ENCODE assay signal across 8 cellular contexts in genomic region chr19:48290923-48291700, GRCh38. TPM values are rescaled to one million over a fixed set of nuclear protein-coding genes. Genes with fewer than 3 reads are reported as not detected.
A peak's percentile ranks its signal among the peaks of the same experiment; 100 is the strongest.
DNase-seq lines count a peak whose midpoint lies in the region; ATAC-seq and TF ChIP-seq lines count a peak whose summit lies in the region.

No MANE protein-coding gene starts in this region.

- CTCF ChIA-PET in HEK293T (lab: Yijun Ruan, JAX): interaction anchor here (0.6 to 1.8 kb wide), 5 partner anchors 14 to 801 kb away, joined by 3 to 10 read pairs (median 4); partner anchors contain the start of gene ZNF114

- DNase-seq in BE2C: peak; percentile 77
- DNase-seq in HEK293T (ENCODE audit: extremely low spot score): peak; percentile 85
- DNase-seq in NOMO-1 treated with DMSO at 0.1 percent for 48 hours (lab: John Stamatoyannopoulos, UW; ENCODE audit: unreplicated experiment): peak; percentile 31
- peak; percentile 42 for DNase-seq in activated T-cell treated with anti-CD3 and anti-CD28 coated beads for 24 hours (ENCODE audit: low read depth)
- peak; percentile 73 for DNase-seq in epithelial cell of esophagus (ENCODE audit: low read depth)
- peak; percentile 75 for DNase-seq in midbrain (lab: John Stamatoyannopoulos, UW)
- DNase-seq in stimulated activated CD8-positive, alpha-beta memory T cell treated with anti-CD3 and anti-CD28 coated beads, Interleukin-2, amount 100 ng/mL, for 48 hours (ENCODE audit: low read depth in 2 of 2): peak; percentile 40 to 48

- H3K36me3 ChIP-seq in BE2C: peaks cover 11% of the 10 kb centered on the region

- TF ChIP-seq CTCF in BE2C (IDR thresholded peaks at IDR 0.05; ENCODE audit: low read depth, low read length) (peak; percentile 94), epithelial cell of esophagus (IDR thresholded peaks at IDR 0.05; ENCODE audit: insufficient read depth, low read depth, low read length, missing control alignments) (peak; percentile 97)

- no peaks in the 10 kb centered on the region for H3K9me3 ChIP-seq in BE2C

- H3K4me1 ChIP-seq in BE2C: no peaks in the 10 kb centered on the region

- POLR2A ChIA-PET in HEK293T (lab: Yijun Ruan, JAX): interaction anchor here (0.6 to 1.4 kb wide), 3 partner anchors 18 to 24 kb away, joined by 3 to 4 read pairs (median 3); no protein-coding TSS in a partner anchor

- no peaks in the 10 kb centered on the region for H3K27me3 ChIP-seq in BE2C

- no peak for ATAC-seq in GM18907 (IDR thresholded peaks at IDR 0.05; ENCODE audit: unreplicated experiment)

- H3K4me3 ChIP-seq in BE2C (ENCODE audit: low read depth, low read length) (peak overlapping the region; percentile 68), epithelial cell of esophagus (ENCODE audit: low read length) (peak overlapping the region; percentile 45)

TF ChIP-seq in HEK293T, 16 proteins besides CTCF, POLR2A, EP300 and RAD21:
- no peak for TF ChIP-seq SUZ12 (IDR thresholded peaks at IDR 0.05)
- no peak for TF ChIP-seq SP1 (IDR thresholded peaks at IDR 0.05)
- no peak for TF ChIP-seq PKNOX1 (IDR thresholded peaks at IDR 0.05)
- peak; percentile 68 for TF ChIP-seq L3MBTL2 (conservative IDR thresholded peaks at IDR 0.05)
- TF ChIP-seq TARDBP (IDR thresholded peaks at IDR 0.05): no peak

RNA-seq across cellular contexts. Expression of gene ZNF114, which starts 21.2 kb away (rescaled TPM):
- 2.5 TPM for polyA plus RNA-seq in BE2C (2012; ENCODE audit: insufficient read depth, insufficient read length, low read depth)

RNA-seq across cellular contexts. Expression of gene EMP3, which starts 34.2 kb away (rescaled TPM):
- polyA plus RNA-seq in BE2C (2012; ENCODE audit: insufficient read depth, insufficient read length, low read depth): 32.6 TPM

RNA-seq across cellular contexts. Expression of gene CARD8, which starts 35.4 kb away (rescaled TPM):
- 3.1 TPM for polyA plus RNA-seq in BE2C (2012; ENCODE audit: insufficient read depth, insufficient read length, low read depth)

Comparison
In these comparisons a context has a peak if more than half of its experiments do, and no peak if none do; other contexts are left out.
1. DNase-seq: peak in every context shown above with its lines; median percentile 85 in HEK293T; 77 in BE2C; 75 in midbrain; 73 in epithelial cell of esophagus; 44 in stimulated activated CD8-positive, alpha-beta memory T cell treated with anti-CD3 and anti-CD28 coated beads, Interleukin-2, amount 100 ng/mL, for 48 hours; 42 in activated T-cell treated with anti-CD3 and anti-CD28 coated beads for 24 hours; 31 in NOMO-1 treated with DMSO at 0.1 percent for 48 hours.